19 cellular contexts compared by ENCODE assay signal in the genomic region with DNA sequence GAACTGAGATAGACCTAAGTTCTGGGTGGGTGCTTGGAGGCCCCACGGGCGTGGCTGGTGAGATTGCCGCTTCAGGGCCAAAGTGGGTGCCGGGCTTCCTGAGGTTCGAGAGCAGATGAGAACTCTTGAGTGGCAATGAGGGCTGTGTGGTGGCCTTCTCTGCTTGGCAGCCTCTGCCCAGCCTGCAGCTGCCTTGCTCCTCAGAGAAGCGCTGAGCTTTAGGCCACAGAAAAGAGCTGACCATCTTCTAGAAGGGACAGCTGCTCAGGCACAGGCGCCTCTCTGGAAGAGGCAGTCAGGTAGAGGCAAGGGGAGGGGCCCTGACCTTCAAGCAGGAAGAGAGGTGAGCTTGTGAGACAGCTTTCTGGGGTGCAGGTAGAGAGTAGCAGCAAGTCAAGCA.
DNase-seq lines count a peak whose midpoint lies in the region; ATAC-seq and TF ChIP-seq lines count a peak whose summit lies in the region.
"Had no signal": no experiment of that assay in that cellular context is flagged by ENCODE, and none has a peak within 500 bp of the region (broad histone marks: within the 10 kb centered on the region; RNA-seq: fewer than 3 reads in every experiment).

No MANE protein-coding gene starts in this region.

- no peaks in the 10 kb centered on the region for H3K27me3 ChIP-seq in CD8-positive, alpha-beta memory T cell (ENCODE audit: insufficient read depth, low read length, poor library complexity, severe bottlenecking)
- H3K27me3 ChIP-seq in osteoblast (ENCODE audit: insufficient read depth, low read length), result no peaks in the 10 kb centered on the region
- H3K27me3 ChIP-seq: heart right ventricle, MG63, neutrophil had no signal

- H3K4me1 Mint-ChIP-seq in activated CD8-positive, alpha-beta T cell treated with anti-CD3 and anti-CD28 coated beads, Interleukin-2, amount 10 ng/mL, durations not matched to agents 7 days and 5 days (ENCODE audit: low read depth), result peaks cover 7% of the 10 kb centered on the region
- peaks cover 29% of the 10 kb centered on the region for H3K4me1 Mint-ChIP-seq in activated CD8-positive, alpha-beta T cell treated with anti-CD3 and anti-CD28 coated beads for 36 hours (ENCODE audit: low read depth)
- peaks cover 33 to 57% (median 39%) of the 10 kb centered on the region in 3 donors for H3K4me1 Mint-ChIP-seq in CD8-positive, alpha-beta memory T cell
- H3K4me1 Mint-ChIP-seq in effector memory CD8-positive, alpha-beta T cell (ENCODE audit: low read depth in 2 of 2), result peaks cover 27 to 34% of the 10 kb centered on the region in 2 donors
- H3K4me1 Mint-ChIP-seq: mesothelial cell of epicardium had no signal

- intact Hi-C loops in activated CD8-positive, alpha-beta T cell treated with anti-CD3 and anti-CD28 coated beads for 36 hours (cut with micrococcal nuclease), result no loop called here

- peaks cover 72% of the 10 kb centered on the region for H3K79me2 ChIP-seq in osteoblast (ENCODE audit: insufficient read depth, low read length)

- H3K4me1 ChIP-seq in CD8-positive, alpha-beta memory T cell (ENCODE audit: insufficient read depth, low read length), result peaks cover 18% of the 10 kb centered on the region
- no peaks in the 10 kb centered on the region for H3K4me1 ChIP-seq in osteoblast (ENCODE audit: insufficient read depth, low read length)

- DNase-seq in activated CD8-positive, alpha-beta T cell treated with anti-CD3 and anti-CD28 coated beads, Interleukin-2, amount 10 ng/mL, durations not matched to agents 7 days and 5 days, result no peak
- no peak for DNase-seq in activated CD8-positive, alpha-beta T cell treated with anti-CD3 and anti-CD28 coated beads for 36 hours
- DNase-seq in CD8-positive, alpha-beta memory T cell, result no peak
- DNase-seq in effector memory CD8-positive, alpha-beta T cell, result no peak
- DNase-seq in osteoblast (ENCODE audit: insufficient read length, low spot score, missing footprints) (peak; percentile 77), GM10248 (ENCODE audit: extremely low spot score) (no peak)
- DNase-seq: C1 segment of cervical spinal cord, GF-D8, heart right ventricle, MG63, NCI-H69 had no signal

- H3K4me2 ChIP-seq in osteoblast (ENCODE audit: insufficient read depth, low read length), result no peak overlapping the region

- TF ChIP-seq CTCF in activated CD8-positive, alpha-beta T cell treated with anti-CD3 and anti-CD28 coated beads for 36 hours (IDR thresholded peaks at IDR 0.05), result no peak
- TF ChIP-seq CTCF in osteoblast (IDR thresholded peaks at IDR 0.05; ENCODE audit: extremely low read depth, low read depth, low read length) (no peak), GM10248 (IDR thresholded peaks at IDR 0.05; ENCODE audit: control extremely low read depth, extremely low read depth, low read depth, missing control alignments) (no peak)

- ATAC-seq in activated CD8-positive, alpha-beta T cell treated with anti-CD3 and anti-CD28 coated beads, Interleukin-2, amount 10 ng/mL, durations not matched to agents 7 days and 5 days, result no peak
- no peak for ATAC-seq in activated CD8-positive, alpha-beta T cell treated with anti-CD3 and anti-CD28 coated beads for 36 hours
- no peak for ATAC-seq in effector memory CD8-positive, alpha-beta T cell (replicated peaks)
- ATAC-seq in GM18511 (IDR thresholded peaks at IDR 0.05; ENCODE audit: unreplicated experiment), result no peak
- no peak for ATAC-seq in HG03175 (IDR thresholded peaks at IDR 0.05; ENCODE audit: unreplicated experiment)
- ATAC-seq: GM12878, heart right ventricle, left lobe of liver, Right ventricle myocardium inferior had no signal

- peaks cover 43% of the 10 kb centered on the region for H3K36me3 Mint-ChIP-seq in activated CD8-positive, alpha-beta T cell treated with anti-CD3 and anti-CD28 coated beads, Interleukin-2, amount 10 ng/mL, durations not matched to agents 7 days and 5 days (ENCODE audit: low read depth)
- peaks cover 15% of the 10 kb centered on the region for H3K36me3 Mint-ChIP-seq in activated CD8-positive, alpha-beta T cell treated with anti-CD3 and anti-CD28 coated beads for 36 hours (ENCODE audit: low read depth)
- H3K36me3 Mint-ChIP-seq in CD8-positive, alpha-beta memory T cell, result peaks cover 0 to 94% (median 9%) of the 10 kb centered on the region in 3 donors
- peaks cover 91% of the 10 kb centered on the region for H3K36me3 Mint-ChIP-seq in effector memory CD8-positive, alpha-beta T cell (ENCODE audit: insufficient read depth)

- POLR2A ChIA-PET in activated CD8-positive, alpha-beta T cell treated with anti-CD3 and anti-CD28 coated beads, Interleukin-2, amount 10 ng/mL, durations not matched to agents 7 days and 5 days (lab: Charles Lee), result interaction anchor here (0.9 kb wide), 1 partner anchor 13 kb away, joined by 3 read pairs; no protein-coding TSS in a partner anchor
- POLR2A ChIA-PET in activated CD8-positive, alpha-beta T cell treated with anti-CD3 and anti-CD28 coated beads for 36 hours (lab: Charles Lee), result interaction anchor here (1.1 kb wide), 1 partner anchor 29 kb away, joined by 3 read pairs; no protein-coding TSS in a partner anchor
- POLR2A ChIA-PET in CD8-positive, alpha-beta memory T cell (lab: Charles Lee), result interaction anchor here (0.6 kb wide), 1 partner anchor 34 kb away, joined by 7 read pairs; no protein-coding TSS in a partner anchor
- POLR2A ChIA-PET in GM10248 (lab: Yijun Ruan, JAX), result no interaction called here

- no peaks in the 10 kb centered on the region for H3K27me3 Mint-ChIP-seq in activated CD8-positive, alpha-beta T cell treated with anti-CD3 and anti-CD28 coated beads, Interleukin-2, amount 10 ng/mL, durations not matched to agents 7 days and 5 days (ENCODE audit: low read depth)
- H3K27me3 Mint-ChIP-seq in activated CD8-positive, alpha-beta T cell treated with anti-CD3 and anti-CD28 coated beads for 36 hours, result no peaks in the 10 kb centered on the region
- no peaks in the 10 kb centered on the region for H3K27me3 Mint-ChIP-seq in CD8-positive, alpha-beta memory T cell
- no peaks in the 10 kb centered on the region for H3K27me3 Mint-ChIP-seq in effector memory CD8-positive, alpha-beta T cell
- H3K27me3 Mint-ChIP-seq: IgD-negative memory B cell had no signal

- H3K27ac Mint-ChIP-seq in activated CD8-positive, alpha-beta T cell treated with anti-CD3 and anti-CD28 coated beads, Interleukin-2, amount 10 ng/mL, durations not matched to agents 7 days and 5 days, result peak overlapping the region; percentile 36
- no peak overlapping the region for H3K27ac Mint-ChIP-seq in activated CD8-positive, alpha-beta T cell treated with anti-CD3 and anti-CD28 coated beads for 36 hours
- H3K27ac Mint-ChIP-seq in CD8-positive, alpha-beta memory T cell, result peak overlapping the region; percentile 34 to 82 (median 72)
- H3K27ac Mint-ChIP-seq in effector memory CD8-positive, alpha-beta T cell, result peak overlapping the region; percentile 90 to 97
- H3K27ac Mint-ChIP-seq: IgD-negative memory B cell, mesothelial cell of epicardium had no signal

- no peak overlapping the region for H3K27ac ChIP-seq in CD8-positive, alpha-beta memory T cell (ENCODE audit: low read depth, low read length)
- no peak overlapping the region for H3K27ac ChIP-seq in osteoblast (ENCODE audit: low read depth, low read length)
- H3K27ac ChIP-seq: heart right ventricle, neutrophil had no signal

- peaks cover 77% of the 10 kb centered on the region for H3K36me3 ChIP-seq in CD8-positive, alpha-beta memory T cell (ENCODE audit: insufficient read depth, low read length)
- peaks cover 81% of the 10 kb centered on the region for H3K36me3 ChIP-seq in osteoblast (ENCODE audit: insufficient read depth, low read length)

- no peak overlapping the region for H2AFZ ChIP-seq in osteoblast (ENCODE audit: low read length)

- no peak overlapping the region for H3K4me3 Mint-ChIP-seq in activated CD8-positive, alpha-beta T cell treated with anti-CD3 and anti-CD28 coated beads, Interleukin-2, amount 10 ng/mL, durations not matched to agents 7 days and 5 days
- no peak overlapping the region for H3K4me3 Mint-ChIP-seq in activated CD8-positive, alpha-beta T cell treated with anti-CD3 and anti-CD28 coated beads for 36 hours
- peak overlapping the region in 2 of 7 donors; percentile 6 to 85 for H3K4me3 Mint-ChIP-seq in CD8-positive, alpha-beta memory T cell
- H3K4me3 Mint-ChIP-seq in effector memory CD8-positive, alpha-beta T cell, result peak overlapping the region; percentile 35 to 64
- H3K4me3 Mint-ChIP-seq: mesothelial cell of epicardium had no signal

- no peaks in the 10 kb centered on the region for H3K9me3 Mint-ChIP-seq in activated CD8-positive, alpha-beta T cell treated with anti-CD3 and anti-CD28 coated beads, Interleukin-2, amount 10 ng/mL, durations not matched to agents 7 days and 5 days (ENCODE audit: insufficient read depth)
- no peaks in the 10 kb centered on the region for H3K9me3 Mint-ChIP-seq in activated CD8-positive, alpha-beta T cell treated with anti-CD3 and anti-CD28 coated beads for 36 hours
- H3K9me3 Mint-ChIP-seq in CD8-positive, alpha-beta memory T cell, result no peaks in the 10 kb centered on the region
- no peaks in the 10 kb centered on the region for H3K9me3 Mint-ChIP-seq in effector memory CD8-positive, alpha-beta T cell
- H3K9me3 Mint-ChIP-seq: IgD-negative memory B cell, mesothelial cell of epicardium had no signal

- peaks cover 47% of the 10 kb centered on the region for H4K20me1 ChIP-seq in osteoblast (ENCODE audit: insufficient read depth, low read length)

- no peaks in the 10 kb centered on the region for H3K9me3 ChIP-seq in CD8-positive, alpha-beta memory T cell (ENCODE audit: low read length)
- H3K9me3 ChIP-seq in osteoblast (ENCODE audit: low read depth, low read length), result no peaks in the 10 kb centered on the region
- H3K9me3 ChIP-seq: heart right ventricle, MG63, neutrophil had no signal

- CTCF ChIA-PET in activated CD8-positive, alpha-beta T cell treated with anti-CD3 and anti-CD28 coated beads, Interleukin-2, amount 10 ng/mL, durations not matched to agents 7 days and 5 days (lab: Charles Lee), result interaction anchor here (1.0 to 3.1 kb wide), 3 partner anchors 16 to 29 kb away, joined by 3 to 12 read pairs (median 4); no protein-coding TSS in a partner anchor
- CTCF ChIA-PET in activated CD8-positive, alpha-beta T cell treated with anti-CD3 and anti-CD28 coated beads for 36 hours (lab: Charles Lee), result interaction anchor here (1.4 kb wide), 2 partner anchors 9 to 16 kb away, joined by 4 to 5 read pairs; no protein-coding TSS in a partner anchor
- CTCF ChIA-PET in CD8-positive, alpha-beta memory T cell (lab: Charles Lee), result interaction anchor here (5.3 to 6.1 kb wide), 2 partner anchors 14 to 27 kb away, joined by 25 to 38 read pairs; no protein-coding TSS in a partner anchor
- CTCF ChIA-PET in GM10248 (lab: Yijun Ruan, JAX), result interaction anchor here (0.7 to 10.6 kb wide), 6 partner anchors 9 to 33 kb away, joined by 3 to 85 read pairs (median 4); no protein-coding TSS in a partner anchor

- no peak overlapping the region for H3K4me3 ChIP-seq in CD8-positive, alpha-beta memory T cell (ENCODE audit: low read length)
- H3K4me3 ChIP-seq in osteoblast (ENCODE audit: insufficient read depth, low read length), result no peak overlapping the region
- H3K4me3 ChIP-seq: GM12878, heart right ventricle, MG63 had no signal

Comparison
In these comparisons a context has a peak if more than half of its experiments do, and no peak if none do; other contexts are left out.
1. H3K4me3 Mint-ChIP-seq: peak in effector memory CD8-positive, alpha-beta T cell (2 of 2); none in activated CD8-positive, alpha-beta T cell treated with anti-CD3 and anti-CD28 coated beads, Interleukin-2, amount 10 ng/mL, durations not matched to agents 7 days and 5 days (single experiment) and activated CD8-positive, alpha-beta T cell treated with anti-CD3 and anti-CD28 coated beads for 36 hours (single experiment).